In the genomic region with DNA sequence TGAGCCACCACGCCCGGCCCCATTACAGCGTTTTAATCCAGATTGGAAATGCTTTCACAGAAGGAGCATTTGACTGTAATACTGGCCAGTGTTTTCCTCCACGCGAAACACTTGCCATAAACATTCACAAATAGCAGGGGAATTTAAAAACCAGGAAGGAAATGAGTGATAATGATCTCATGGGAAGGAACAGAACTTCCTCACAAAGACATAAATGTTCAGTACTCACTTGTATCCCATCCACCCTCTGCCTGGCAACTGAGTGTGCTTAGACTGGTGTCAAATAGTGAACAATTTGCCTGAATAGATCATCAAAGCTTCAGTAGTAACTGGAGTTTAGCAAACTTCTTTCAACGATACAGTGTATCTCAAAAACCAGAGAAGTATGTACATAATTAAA, we compare ENCODE assay signal across 1 cellular context.
TF ChIP-seq lines count a peak whose summit lies in the region.

No MANE protein-coding gene starts in this region.

TF ChIP-seq in SK-N-SH, 30 proteins besides CTCF, POLR2A, EP300 and RAD21 (continued from another document):
- TF ChIP-seq, protein P1, sequence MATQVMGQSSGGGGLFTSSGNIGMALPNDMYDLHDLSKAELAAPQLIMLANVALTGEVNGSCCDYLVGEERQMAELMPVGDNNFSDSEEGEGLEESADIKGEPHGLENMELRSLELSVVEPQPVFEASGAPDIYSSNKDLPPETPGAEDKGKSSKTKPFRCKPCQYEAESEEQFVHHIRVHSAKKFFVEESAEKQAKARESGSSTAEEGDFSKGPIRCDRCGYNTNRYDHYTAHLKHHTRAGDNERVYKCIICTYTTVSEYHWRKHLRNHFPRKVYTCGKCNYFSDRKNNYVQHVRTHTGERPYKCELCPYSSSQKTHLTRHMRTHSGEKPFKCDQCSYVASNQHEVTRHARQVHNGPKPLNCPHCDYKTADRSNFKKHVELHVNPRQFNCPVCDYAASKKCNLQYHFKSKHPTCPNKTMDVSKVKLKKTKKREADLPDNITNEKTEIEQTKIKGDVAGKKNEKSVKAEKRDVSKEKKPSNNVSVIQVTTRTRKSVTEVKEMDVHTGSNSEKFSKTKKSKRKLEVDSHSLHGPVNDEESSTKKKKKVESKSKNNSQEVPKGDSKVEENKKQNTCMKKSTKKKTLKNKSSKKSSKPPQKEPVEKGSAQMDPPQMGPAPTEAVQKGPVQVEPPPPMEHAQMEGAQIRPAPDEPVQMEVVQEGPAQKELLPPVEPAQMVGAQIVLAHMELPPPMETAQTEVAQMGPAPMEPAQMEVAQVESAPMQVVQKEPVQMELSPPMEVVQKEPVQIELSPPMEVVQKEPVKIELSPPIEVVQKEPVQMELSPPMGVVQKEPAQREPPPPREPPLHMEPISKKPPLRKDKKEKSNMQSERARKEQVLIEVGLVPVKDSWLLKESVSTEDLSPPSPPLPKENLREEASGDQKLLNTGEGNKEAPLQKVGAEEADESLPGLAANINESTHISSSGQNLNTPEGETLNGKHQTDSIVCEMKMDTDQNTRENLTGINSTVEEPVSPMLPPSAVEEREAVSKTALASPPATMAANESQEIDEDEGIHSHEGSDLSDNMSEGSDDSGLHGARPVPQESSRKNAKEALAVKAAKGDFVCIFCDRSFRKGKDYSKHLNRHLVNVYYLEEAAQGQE (IDR thresholded peaks at IDR 0.05; ENCODE audit: low read depth, low read length), result no peak
- TF ChIP-seq, protein P2, sequence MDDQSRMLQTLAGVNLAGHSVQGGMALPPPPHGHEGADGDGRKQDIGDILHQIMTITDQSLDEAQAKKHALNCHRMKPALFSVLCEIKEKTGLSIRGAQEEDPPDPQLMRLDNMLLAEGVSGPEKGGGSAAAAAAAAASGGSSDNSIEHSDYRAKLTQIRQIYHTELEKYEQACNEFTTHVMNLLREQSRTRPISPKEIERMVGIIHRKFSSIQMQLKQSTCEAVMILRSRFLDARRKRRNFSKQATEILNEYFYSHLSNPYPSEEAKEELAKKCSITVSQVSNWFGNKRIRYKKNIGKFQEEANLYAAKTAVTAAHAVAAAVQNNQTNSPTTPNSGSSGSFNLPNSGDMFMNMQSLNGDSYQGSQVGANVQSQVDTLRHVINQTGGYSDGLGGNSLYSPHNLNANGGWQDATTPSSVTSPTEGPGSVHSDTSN (IDR thresholded peaks at IDR 0.05), result no peak
- TF ChIP-seq MEF2A (IDR thresholded peaks at IDR 0.05; ENCODE audit: borderline replicate concordance, low read depth), result no peak
